ENCODE assay signal across 21 cellular contexts in the genomic region with DNA sequence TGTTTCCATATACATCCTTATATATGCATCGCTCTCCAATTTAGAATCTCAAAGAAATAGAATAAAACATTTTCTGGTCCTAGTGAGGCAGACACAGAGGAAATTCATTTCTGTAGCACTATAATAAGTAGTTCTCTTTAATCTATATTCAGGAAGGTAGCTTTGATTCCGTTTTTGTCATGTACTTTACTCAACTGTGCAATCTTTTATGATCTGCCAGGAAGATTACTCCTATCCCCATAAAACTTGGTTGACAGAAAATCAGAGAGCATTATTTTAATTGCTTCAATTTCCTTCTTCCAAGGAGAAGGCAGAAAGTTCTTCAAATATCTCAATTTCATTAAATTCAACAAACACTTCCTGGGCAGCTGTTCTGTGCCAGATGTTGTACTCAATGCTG. TPM values are rescaled to one million over a fixed set of nuclear protein-coding genes. Genes with fewer than 3 reads are reported as not detected.
DNase-seq lines count a peak whose midpoint lies in the region; ATAC-seq, FAIRE-seq and TF ChIP-seq lines count a peak whose summit lies in the region.
"Had no signal": no experiment of that assay in that cellular context is flagged by ENCODE, and none has a peak within 500 bp of the region (broad histone marks: within the 10 kb centered on the region; RNA-seq: fewer than 3 reads in every experiment).

No MANE protein-coding gene starts in this region.

- no TSS peak for BruUV-seq in A673 (replicated peaks; lab: Mats Ljungman, UMichigan)

- intact Hi-C loops in A673 (cut with micrococcal nuclease; ENCODE audit: unreplicated experiment) (no loop called here), mucosa of descending colon (cut with DNase I, micrococcal nuclease) (no loop called here), upper lobe of right lung (cut with DNase I) (no loop called here)

- no peaks in the 10 kb centered on the region for H3K4me1 ChIP-seq in A673 (ENCODE audit: insufficient read depth, low read length, poor library complexity, severe bottlenecking)
- H3K4me1 ChIP-seq in mucosa of descending colon (ENCODE audit: low read depth): no peaks in the 10 kb centered on the region
- no peaks in the 10 kb centered on the region for H3K4me1 ChIP-seq in upper lobe of right lung
- H3K4me1 ChIP-seq: Caco-2 had no signal

- H3K27ac ChIP-seq in A673 (ENCODE audit: low read depth, low read length, poor library complexity, severe bottlenecking) (no peak overlapping the region), upper lobe of right lung (no peak overlapping the region)
- H3K27ac ChIP-seq: BLaER1 treated with 17β-estradiol and CSF1 and Interleukin-3, amounts not matched to agents 10 nM and 100 nM; C4-2B had no signal

- peak; percentile 55 for ATAC-seq in mucosa of descending colon
- ATAC-seq in upper lobe of right lung: no peak
- no peak for ATAC-seq in GM18498 (IDR thresholded peaks at IDR 0.05; ENCODE audit: unreplicated experiment)
- ATAC-seq: CD8-positive, alpha-beta T cell had no signal

- peak; percentile 31 for FAIRE-seq in endometrium (lab: Jason Lieb, UNC)
- FAIRE-seq: A204.1, D721Med, G401.6, GM12891, GM18507 had no signal

- CTCF ChIA-PET in A673 (lab: Charles Lee): no interaction called here

- no peaks in the 10 kb centered on the region for H3K9me3 ChIP-seq in A673 (ENCODE audit: low read depth, low read length, poor library complexity, severe bottlenecking)
- no peaks in the 10 kb centered on the region for H3K9me3 ChIP-seq in mucosa of descending colon
- no peaks in the 10 kb centered on the region for H3K9me3 ChIP-seq in upper lobe of right lung
- H3K9me3 ChIP-seq: Caco-2 had no signal

- DNase-seq in A673 (ENCODE audit: low spot score) (peak; percentile 12), mucosa of descending colon (no peak), upper lobe of right lung (no peak), HT-29 (ENCODE audit: low spot score) (no peak)
- DNase-seq: 8988T; AML-193; Caco-2; Calu3; CD4-positive, alpha-beta T cell; CD8-positive, alpha-beta T cell; DMS79 treated with DMSO at 0.1 percent for 48 hours; GF-D8 had no signal

- H3K4me3 ChIP-seq in A673 (ENCODE audit: low read depth, low read length, poor library complexity, severe bottlenecking): no peak overlapping the region
- H3K4me3 ChIP-seq in mucosa of descending colon: no peak overlapping the region
- H3K4me3 ChIP-seq in upper lobe of right lung: no peak overlapping the region
- H3K4me3 ChIP-seq: BLaER1 treated with 17β-estradiol and CSF1 and Interleukin-3, amounts not matched to agents 10 nM and 100 nM had no signal

- POLR2A ChIA-PET in A673 (lab: Charles Lee; ENCODE audit: low non-redundant PET): no interaction called here

- TF ChIP-seq CTCF in A673 (conservative IDR thresholded peaks at IDR 0.05; ENCODE audit: low read depth, low read length) (no peak), mucosa of descending colon (IDR thresholded peaks at IDR 0.05) (no peak), upper lobe of right lung (IDR thresholded peaks at IDR 0.05) (no peak)

- H3K36me3 ChIP-seq in A673 (ENCODE audit: insufficient read depth, low read length, poor library complexity, severe bottlenecking) (no peaks in the 10 kb centered on the region), mucosa of descending colon (ENCODE audit: low read depth) (no peaks in the 10 kb centered on the region), upper lobe of right lung (no peaks in the 10 kb centered on the region)
- H3K36me3 ChIP-seq: BLaER1 treated with 17β-estradiol and CSF1 and Interleukin-3, amounts not matched to agents 10 nM and 100 nM had no signal

- peaks cover 21% of the 10 kb centered on the region for H3K27me3 ChIP-seq in A673 (replicated peaks; ENCODE audit: insufficient read depth, low read depth, low read length, poor library complexity)
- no peaks in the 10 kb centered on the region for H3K27me3 ChIP-seq in upper lobe of right lung
- H3K27me3 ChIP-seq: BLaER1 treated with 17β-estradiol and CSF1 and Interleukin-3, amounts not matched to agents 10 nM and 100 nM had no signal

RNA-seq across cellular contexts. Expression of gene CLIC5, which starts 10.6 kb away (rescaled TPM):
- not detected in 2 replicates for total RNA-seq in A673 (2021)
- total RNA-seq in mucosa of descending colon: 100 to 1,000 TPM; 149 to 242 (median 215) TPM
- 131 TPM for total RNA-seq in upper lobe of right lung
- 4.0 and 7.4 TPM in 2 replicates for total RNA-seq in HT-29 (2014; rRNA removed; shearing (Covaris generic))

Comparison
In these comparisons a context has a peak if more than half of its experiments do, and no peak if none do; other contexts are left out.
1. RNA of gene CLIC5, which starts 10.6 kb away (total RNA-seq): 149 to 242 TPM in mucosa of descending colon and 131 TPM in upper lobe of right lung (single experiment); 4.0 to 7.4 TPM in HT-29 and not detected in A673; every median in the first group is over 10 times any median in the second.